8 cellular contexts compared by ENCODE assay signal in the genomic region with DNA sequence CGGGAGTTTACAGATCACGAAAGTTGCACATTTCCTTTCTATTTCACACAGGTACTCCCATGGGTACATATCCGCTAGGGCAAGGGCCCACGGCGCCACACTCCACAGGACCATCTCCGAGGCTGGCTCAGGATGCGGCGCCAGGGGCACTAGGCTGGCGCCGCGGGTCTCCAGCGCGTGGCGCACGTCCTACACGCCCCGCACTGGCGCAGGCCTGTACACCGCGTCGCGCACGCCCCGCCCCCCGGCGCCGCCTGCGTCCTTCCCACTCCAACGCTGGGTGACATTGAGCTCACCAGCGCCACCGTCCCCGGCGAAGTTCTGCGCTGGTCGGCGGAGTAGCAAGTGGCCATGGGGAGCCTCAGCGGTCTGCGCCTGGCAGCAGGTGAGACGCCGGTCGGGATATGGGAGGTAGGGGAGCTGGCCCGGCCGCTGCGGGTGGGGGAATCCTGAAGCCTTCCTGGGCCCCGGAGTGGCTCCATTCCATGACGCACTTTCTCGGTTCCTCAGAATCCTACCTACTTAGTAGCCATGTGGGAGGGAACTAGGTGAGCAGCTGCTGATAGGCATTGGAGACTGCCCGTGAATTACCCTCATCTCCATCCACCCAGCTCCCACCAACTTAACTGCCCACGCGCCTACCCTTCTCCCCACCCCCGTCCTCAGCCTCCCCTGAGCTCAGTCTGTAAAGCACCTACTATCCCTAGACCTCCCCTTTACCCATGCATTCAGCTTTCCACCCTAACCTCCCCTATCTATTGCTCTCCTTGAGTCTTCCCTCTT. TPM values are rescaled to one million over a fixed set of nuclear protein-coding genes. Genes with fewer than 3 reads are reported as not detected.
DNase-seq lines count a peak whose midpoint lies in the region; ATAC-seq and TF ChIP-seq lines count a peak whose summit lies in the region.

A gene with protein sequence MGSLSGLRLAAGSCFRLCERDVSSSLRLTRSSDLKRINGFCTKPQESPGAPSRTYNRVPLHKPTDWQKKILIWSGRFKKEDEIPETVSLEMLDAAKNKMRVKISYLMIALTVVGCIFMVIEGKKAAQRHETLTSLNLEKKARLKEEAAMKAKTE (plus strand): TSS at position 268 of the 783 bp plus-strand sequence. CDS start 84 bp downstream, at position 352.

- no peaks in the 10 kb centered on the region for H3K27me3 ChIP-seq in DND-41 (ENCODE audit: insufficient read depth, low read length, poor library complexity)
- no peaks in the 10 kb centered on the region for H3K27me3 ChIP-seq in Peyer's patch
- no peaks in the 10 kb centered on the region for H3K27me3 ChIP-seq in esophagus squamous epithelium

- peaks cover 6 to 10% of the 10 kb centered on the region in 2 donors for H3K36me3 Mint-ChIP-seq in activated T-cell treated with anti-CD3 and anti-CD28 coated beads, Interleukin-2, amount 50 U/mL, for 72 hours (ENCODE audit: insufficient read depth in 2 of 2)
- H3K36me3 Mint-ChIP-seq in naive B cell = no peaks in the 10 kb centered on the region
- peaks cover 20 to 22% of the 10 kb centered on the region in 2 donors for H3K36me3 Mint-ChIP-seq in stimulated activated naive B cell treated with anti-CD40 and anti-IgM and Interleukin-4, amounts not matched to agents 10 μg/mL and 1 μg/mL and 100 μg/mL, for 72 hours

- H3K4me1 Mint-ChIP-seq in activated T-cell treated with anti-CD3 and anti-CD28 coated beads, Interleukin-2, amount 50 U/mL, for 72 hours (ENCODE audit: low read depth) = peaks cover 78% of the 10 kb centered on the region
- H3K4me1 Mint-ChIP-seq in naive B cell = peaks cover 38 to 40% (median 40%) of the 10 kb centered on the region in 3 donors
- peaks cover 37 to 81% of the 10 kb centered on the region in 2 donors for H3K4me1 Mint-ChIP-seq in stimulated activated naive B cell treated with anti-CD40 and anti-IgM and Interleukin-4, amounts not matched to agents 10 μg/mL and 1 μg/mL and 100 μg/mL, for 72 hours

- 0% methylated on average over 7 to 12 of the region's 51 CpGs for WGBS in esophagus squamous epithelium, 2 donors

- no peaks in the 10 kb centered on the region for H3K9me3 Mint-ChIP-seq in activated T-cell treated with anti-CD3 and anti-CD28 coated beads, Interleukin-2, amount 50 U/mL, for 72 hours
- H3K9me3 Mint-ChIP-seq in naive B cell = no peaks in the 10 kb centered on the region
- H3K9me3 Mint-ChIP-seq in stimulated activated naive B cell treated with anti-CD40 and anti-IgM and Interleukin-4, amounts not matched to agents 10 μg/mL and 1 μg/mL and 100 μg/mL, for 72 hours = peaks cover 0 to 11% of the 10 kb centered on the region in 2 donors

- H3K27me3 Mint-ChIP-seq in activated T-cell treated with anti-CD3 and anti-CD28 coated beads, Interleukin-2, amount 50 U/mL, for 72 hours (ENCODE audit: low read depth) = no peaks in the 10 kb centered on the region
- H3K27me3 Mint-ChIP-seq in naive B cell = no peaks in the 10 kb centered on the region
- no peaks in the 10 kb centered on the region for H3K27me3 Mint-ChIP-seq in stimulated activated naive B cell treated with anti-CD40 and anti-IgM and Interleukin-4, amounts not matched to agents 10 μg/mL and 1 μg/mL and 100 μg/mL, for 72 hours

- intact Hi-C loops in esophagus squamous epithelium (cut with DNase I) = no loop called here

- H4K20me1 ChIP-seq in DND-41 (ENCODE audit: insufficient read depth, low read length) = no peaks in the 10 kb centered on the region

- peak within 1 kb of the TSS; percentile 97 for H3K27ac Mint-ChIP-seq in activated T-cell treated with anti-CD3 and anti-CD28 coated beads, Interleukin-2, amount 50 U/mL, for 72 hours
- peak within 1 kb of the TSS; percentile 90 to 98 (median 98) for H3K27ac Mint-ChIP-seq in naive B cell
- peak within 1 kb of the TSS; percentile 98 for H3K27ac Mint-ChIP-seq in stimulated activated naive B cell treated with anti-CD40 and anti-IgM and Interleukin-4, amounts not matched to agents 10 μg/mL and 1 μg/mL and 100 μg/mL, for 72 hours

- TF ChIP-seq CTCF in DND-41 (IDR thresholded peaks at IDR 0.05; ENCODE audit: borderline replicate concordance, extremely low read depth, low read length, poor library complexity, severe bottlenecking) = peak; percentile 78
- TF ChIP-seq CTCF in Peyer's patch (IDR thresholded peaks at IDR 0.05) = peak; percentile 42 to 69 (median 58)
- peak; percentile 39 to 74 (median 50) for TF ChIP-seq CTCF in esophagus squamous epithelium (IDR thresholded peaks at IDR 0.05)

- H3K36me3 ChIP-seq in DND-41 (ENCODE audit: insufficient read depth, low read length) = peaks cover 9% of the 10 kb centered on the region; the same call in 1 of the 2 replicates
- H3K36me3 ChIP-seq in KOPT-K1 (ENCODE audit: insufficient read depth, low read length) = peaks cover 31% of the 10 kb centered on the region
- H3K36me3 ChIP-seq in Peyer's patch = no peaks in the 10 kb centered on the region
- peaks cover 0 to 28% (median 0%) of the 10 kb centered on the region in 3 donors for H3K36me3 ChIP-seq in esophagus squamous epithelium

- peak within 1 kb of the TSS; percentile 74 for H3K4me2 ChIP-seq in DND-41 (ENCODE audit: insufficient read depth, low read length)

- peaks cover 95% of the 10 kb centered on the region for H3K79me2 ChIP-seq in DND-41 (ENCODE audit: insufficient read depth, low read length)

- H3K4me1 ChIP-seq in DND-41 (ENCODE audit: insufficient read depth, low read length) (peaks cover 81% of the 10 kb centered on the region), Peyer's patch (peaks cover 0 to 27% (median 0%) of the 10 kb centered on the region in 4 donors), esophagus squamous epithelium (peaks cover 0 to 58% (median 13%) of the 10 kb centered on the region in 3 donors)

- H3K4me3 ChIP-seq in DND-41 (ENCODE audit: low read depth in 1 of 2, low read length in 2 of 2) (peak within 1 kb of the TSS; percentile 73 to 83), Peyer's patch (peak within 1 kb of the TSS; percentile 60 to 89 (median 74)), esophagus squamous epithelium (peak within 1 kb of the TSS; percentile 64 to 90 (median 79))

- ATAC-seq in DND-41 (ENCODE audit: insufficient read depth, low read depth) (peak; percentile 93), GM21786 (IDR thresholded peaks at IDR 0.05; ENCODE audit: unreplicated experiment) (peak; percentile 91), naive B cell (ENCODE audit: low read depth in 2 of 2) (peak; percentile 90 to 93)
- ATAC-seq in activated T-cell treated with anti-CD3 and anti-CD28 coated beads, Interleukin-2, amount 50 U/mL, for 72 hours (replicated peaks in 1 of 2) = peak; percentile 97 to 98
- ATAC-seq in stimulated activated naive B cell treated with anti-CD40 and anti-IgM and Interleukin-4, amounts not matched to agents 10 μg/mL and 1 μg/mL and 100 μg/mL, for 72 hours (replicated peaks) = peak; percentile 88 to 91

- H3K4me3 Mint-ChIP-seq in activated T-cell treated with anti-CD3 and anti-CD28 coated beads, Interleukin-2, amount 50 U/mL, for 72 hours = peak within 1 kb of the TSS; percentile 90 to 97
- peak within 1 kb of the TSS; percentile 89 to 99 (median 96) for H3K4me3 Mint-ChIP-seq in naive B cell
- H3K4me3 Mint-ChIP-seq in stimulated activated naive B cell treated with anti-CD40 and anti-IgM and Interleukin-4, amounts not matched to agents 10 μg/mL and 1 μg/mL and 100 μg/mL, for 72 hours = peak within 1 kb of the TSS; percentile 91 to 95

- DNase-seq in DND-41 (peak; percentile 94), Peyer's patch (peak; percentile 94 to 98 (median 98)), esophagus squamous epithelium (lab: John Stamatoyannopoulos, UW) (peak; percentile 52), naive B cell (peak; percentile 94)
- DNase-seq in activated T-cell treated with anti-CD3 and anti-CD28 coated beads, Interleukin-2, amount 50 U/mL, for 72 hours = peak; percentile 96 to 98
- peak; percentile 95 for DNase-seq in stimulated activated naive B cell treated with anti-CD40 and anti-IgM and Interleukin-4, amounts not matched to agents 10 μg/mL and 1 μg/mL and 100 μg/mL, for 72 hours

- peak within 1 kb of the TSS; percentile 59 for H3K9ac ChIP-seq in DND-41 (ENCODE audit: low read depth, low read length)

- H3K27ac ChIP-seq in DND-41 (ENCODE audit: low read length) (peak within 1 kb of the TSS; percentile 75), KOPT-K1 (ENCODE audit: low read depth, low read length, poor library complexity, severe bottlenecking) (peak within 1 kb of the TSS; percentile 70), Peyer's patch (peak within 1 kb of the TSS; percentile 80 to 92 (median 86)), esophagus squamous epithelium (peak within 1 kb of the TSS; percentile 92 to 96 (median 95))

- TF ChIP-seq POLR2A in Peyer's patch (IDR thresholded peaks at IDR 0.05) (peak; percentile 94 to 97), esophagus squamous epithelium (IDR thresholded peaks at IDR 0.05) (peak in 3 of 4 donors; percentile 63 to 94 (median 86))

- peak within 1 kb of the TSS; percentile 88 for H2AFZ ChIP-seq in DND-41 (ENCODE audit: low read depth, low read length)

- H3K9me3 ChIP-seq in DND-41 (ENCODE audit: insufficient read depth, low read length, severe bottlenecking) = no peaks in the 10 kb centered on the region
- no peaks in the 10 kb centered on the region for H3K9me3 ChIP-seq in KOPT-K1 (ENCODE audit: insufficient read depth, low read length, poor library complexity, severe bottlenecking)
- no peaks in the 10 kb centered on the region for H3K9me3 ChIP-seq in Peyer's patch
- H3K9me3 ChIP-seq in esophagus squamous epithelium = no peaks in the 10 kb centered on the region

RNA-seq across cellular contexts. Expression of the gene that starts here (rescaled TPM):
- 10 to 100 TPM in 3 of 4 donors, 1 to 10 TPM in 1; 9.9 to 24.2 (median 17.8) TPM for total RNA-seq in Peyer's patch
- 10 to 100 TPM; 79.0 to 94.8 TPM for total RNA-seq in activated T-cell treated with anti-CD3 and anti-CD28 coated beads, Interleukin-2, amount 50 U/mL, for 72 hours
- 10 to 100 TPM; 48.0 to 74.5 (median 61.1) TPM for total RNA-seq in esophagus squamous epithelium
- polyA plus RNA-seq in naive B cell (ENCODE audit: low read depth in 6 of 6) = 10 to 100 TPM; 54.9 to 99.9 (median 71.2) TPM

Comparison
In these comparisons a context has a peak if more than half of its experiments do, and no peak if none do; other contexts are left out.
1. Peak in every context shown above with its lines: DNase-seq, ATAC-seq, H3K4me3 ChIP-seq and H3K27ac ChIP-seq.